Comparison of ENCODE assay signal across 9 cellular contexts in genomic region chr11:65833297-65834030, GRCh38. TPM values are rescaled to one million over a fixed set of nuclear protein-coding genes. Genes with fewer than 3 reads are reported as not detected.
DNase-seq lines count a peak whose midpoint lies in the region; ATAC-seq and TF ChIP-seq lines count a peak whose summit lies in the region.
"Had no signal": no experiment of that assay in that cellular context is flagged by ENCODE, and none has a peak within 500 bp of the region (broad histone marks: within the 10 kb centered on the region; RNA-seq: fewer than 3 reads in every experiment).

TSS of gene SNX32 (plus strand) at chr11:65833963. CDS start at chr11:65834066, 103 bp downstream.

- DNase-seq in A673 (ENCODE audit: low spot score) (peak; percentile 98), NCI-H524 treated with DMSO at 0.1 percent for 48 hours (lab: John Stamatoyannopoulos, UW) (peak; percentile 45), endodermal cell (peak; percentile 98), mesenchymal stem cell (peak; percentile 93)
- DNase-seq in activated CD8-positive, alpha-beta memory T cell treated with anti-CD3 and anti-CD28 coated beads for 1 hour (ENCODE audit: extremely low read depth in 1 of 2, low read depth in 1 of 2), result peak; percentile 82 to 90
- peak; percentile 92 to 95 (median 94) for DNase-seq in stimulated activated CD4-positive, alpha-beta T cell treated with anti-CD3 and anti-CD28 coated beads, TNF-alpha, amount 100 ng/mL, for 48 hours (ENCODE audit: low read depth in 3 of 3)

- H3K79me1 ChIP-seq in mesenchymal stem cell (replicated peaks; ENCODE audit: low read length, poor library complexity, severe bottlenecking), result no peaks in the 10 kb centered on the region

- H3K9me3 Mint-ChIP-seq in endodermal cell, result peaks cover 5% of the 10 kb centered on the region

- H3K4me3 ChIP-seq in A673 (ENCODE audit: low read depth, low read length, poor library complexity, severe bottlenecking) (peak within 1 kb of the TSS; percentile 54), endodermal cell (ENCODE audit: low read length) (peak within 1 kb of the TSS; percentile 79), mesenchymal stem cell (ENCODE audit: insufficient read depth in 1 of 2, low read depth in 1 of 2, low read length in 2 of 2) (peak within 1 kb of the TSS; percentile 50 to 84)
- H3K4me3 ChIP-seq: A549 had no signal

- H3K4me2 ChIP-seq in mesenchymal stem cell (ENCODE audit: low read length, poor library complexity, severe bottlenecking), result peak within 1 kb of the TSS; percentile 64
- H3K4me2 ChIP-seq: A549 had no signal

- no peak within 1 kb of the TSS for H3K27ac Mint-ChIP-seq in endodermal cell

- CTCF ChIA-PET in A673 (lab: Charles Lee), result interaction anchor here (0.5 to 0.8 kb wide), 2 partner anchors 26 to 504 kb away, joined by 3 read pairs; no protein-coding TSS in a partner anchor

- no TSS peak for BruUV-seq in A673 (replicated peaks; lab: Mats Ljungman, UMichigan)

- peak; percentile 93 for ATAC-seq in GM18907 (IDR thresholded peaks at IDR 0.05; ENCODE audit: unreplicated experiment)
- ATAC-seq in HG03280 (IDR thresholded peaks at IDR 0.05; ENCODE audit: unreplicated experiment), result peak; percentile 91

- peak within 1 kb of the TSS; percentile 0 to 18 for H2BK12ac ChIP-seq in mesenchymal stem cell (ENCODE audit: low read length in 2 of 2)

- H2BK15ac ChIP-seq in mesenchymal stem cell (ENCODE audit: low read depth, poor library complexity, severe bottlenecking), result peak within 1 kb of the TSS; percentile 84

- POLR2A ChIA-PET in A673 (lab: Charles Lee; ENCODE audit: low non-redundant PET), result interaction anchor here (0.7 kb wide), 1 partner anchor 38 kb away, joined by 3 read pairs; no protein-coding TSS in a partner anchor

- H3K9ac ChIP-seq in endodermal cell (ENCODE audit: extremely low read depth, low read length, poor library complexity, severe bottlenecking) (peak within 1 kb of the TSS; percentile 60), mesenchymal stem cell (ENCODE audit: low read length) (peak within 1 kb of the TSS; percentile 83)

- H3K4ac ChIP-seq in mesenchymal stem cell (ENCODE audit: low read depth in 1 of 2, low read length in 2 of 2), result peak within 1 kb of the TSS in 1 of 2 experiments; percentile 57

- H2BK120ac ChIP-seq in mesenchymal stem cell (ENCODE audit: low read depth, low read length), result peak within 1 kb of the TSS; percentile 22

- peaks cover 24% of the 10 kb centered on the region for H3K27me3 Mint-ChIP-seq in endodermal cell (ENCODE audit: insufficient read depth)

- H3K36me3 ChIP-seq in A673 (ENCODE audit: insufficient read depth, low read length, poor library complexity, severe bottlenecking), result no peaks in the 10 kb centered on the region
- H3K36me3 ChIP-seq in endodermal cell (ENCODE audit: control insufficient read depth, insufficient read depth, low read length), result no peaks in the 10 kb centered on the region
- no peaks in the 10 kb centered on the region for H3K36me3 ChIP-seq in mesenchymal stem cell (ENCODE audit: control insufficient read depth in 1 of 2, insufficient read depth in 2 of 2, low read depth in 1 of 2, low read length in 2 of 2)

- no peak within 1 kb of the TSS for H3K23ac ChIP-seq in mesenchymal stem cell (ENCODE audit: low read length in 2 of 2)

- WGBS in endodermal cell (ENCODE audit: insufficient coverage in 1 of 2, insufficient read length in 1 of 2), 2 experiments, result 1 to 2% methylated on average over 18 to 63 of the region's 63 CpGs
- 6% methylated on average over 55 of the region's 63 CpGs for WGBS in mesenchymal stem cell

- intact Hi-C loops in A673 (cut with micrococcal nuclease; ENCODE audit: unreplicated experiment), result no loop called here

- H3K36me3 Mint-ChIP-seq in endodermal cell (ENCODE audit: low read depth), result no peaks in the 10 kb centered on the region

- H3K4me1 Mint-ChIP-seq in endodermal cell, result peaks cover 4% of the 10 kb centered on the region

- peak within 1 kb of the TSS; percentile 91 for H4K91ac ChIP-seq in mesenchymal stem cell (ENCODE audit: low read length)

- H3K4me1 ChIP-seq in A673 (ENCODE audit: insufficient read depth, low read length, poor library complexity, severe bottlenecking) (no peaks in the 10 kb centered on the region), endodermal cell (ENCODE audit: control insufficient read depth, insufficient read depth, low read length) (no peaks in the 10 kb centered on the region), mesenchymal stem cell (ENCODE audit: control insufficient read depth, insufficient read depth, low read depth, low read length) (peaks cover 16% of the 10 kb centered on the region)
- H3K4me1 ChIP-seq: A549 had no signal

- H2BK5ac ChIP-seq in mesenchymal stem cell (ENCODE audit: low read depth, low read length, poor library complexity, severe bottlenecking), result no peak within 1 kb of the TSS

- TF ChIP-seq CTCF in A673 (conservative IDR thresholded peaks at IDR 0.05; ENCODE audit: low read depth, low read length) (no peak), endodermal cell (conservative IDR thresholded peaks at IDR 0.05) (no peak)

- H4K8ac ChIP-seq in mesenchymal stem cell (ENCODE audit: low read length), result peak within 1 kb of the TSS; percentile 96

- no peak within 1 kb of the TSS for H2AK5ac ChIP-seq in mesenchymal stem cell (ENCODE audit: low read length, severe bottlenecking)

- H3K4me3 Mint-ChIP-seq in endodermal cell, result no peak within 1 kb of the TSS

- peak within 1 kb of the TSS in 1 of 2 experiments; percentile 93 for H3K14ac ChIP-seq in mesenchymal stem cell (ENCODE audit: low read length in 2 of 2)

- H2AFZ ChIP-seq in mesenchymal stem cell (ENCODE audit: low read depth, low read length), result peak within 1 kb of the TSS; percentile 48

- H3K9me3 ChIP-seq in A673 (ENCODE audit: low read depth, low read length, poor library complexity, severe bottlenecking) (no peaks in the 10 kb centered on the region), endodermal cell (ENCODE audit: control insufficient read depth, low read length) (no peaks in the 10 kb centered on the region), mesenchymal stem cell (ENCODE audit: control insufficient read depth, low read length) (no peaks in the 10 kb centered on the region)

- H3K27ac ChIP-seq in A673 (ENCODE audit: low read depth, low read length, poor library complexity, severe bottlenecking) (peak within 1 kb of the TSS; percentile 80), endodermal cell (ENCODE audit: low read depth, low read length) (peak within 1 kb of the TSS; percentile 26), mesenchymal stem cell (ENCODE audit: low read length, poor library complexity, severe bottlenecking) (no peak within 1 kb of the TSS)
- H3K27ac ChIP-seq: A549 had no signal

- H3K27me3 ChIP-seq in A673 (replicated peaks; ENCODE audit: insufficient read depth, low read depth, low read length, poor library complexity) (no peaks in the 10 kb centered on the region), endodermal cell (ENCODE audit: control insufficient read depth, insufficient read depth, low read length, poor library complexity, severe bottlenecking) (peaks cover 11% of the 10 kb centered on the region), mesenchymal stem cell (ENCODE audit: control insufficient read depth in 1 of 2, insufficient read depth in 1 of 2, low read length in 2 of 2) (peaks cover 25 to 41% of the 10 kb centered on the region in 2 experiments)

- H3K18ac ChIP-seq in mesenchymal stem cell (ENCODE audit: low read depth in 1 of 2, low read length in 2 of 2), result peak within 1 kb of the TSS; percentile 72 to 87

RNA-seq across cellular contexts. Expression of gene SNX32, which starts in this region (rescaled TPM):
- total RNA-seq in A673 (2021), result 2.0 and 2.1 TPM in 2 replicates
- total RNA-seq in endodermal cell, result 1 to 10 TPM; 1.5 to 4.3 TPM
- polyA plus RNA-seq in endodermal cell (2013, experiment 1 of 2), result 3.7 TPM
- 1.9 TPM for polyA plus RNA-seq in endodermal cell (2013, experiment 2 of 2)
- 0.66 TPM for polyA plus RNA-seq in mesenchymal stem cell (2013, experiment 1 of 2)
- polyA plus RNA-seq in mesenchymal stem cell (2013, experiment 2 of 2), result 0.48 TPM

Comparison
In these comparisons a context has a peak if more than half of its experiments do, and no peak if none do; other contexts are left out.
1. DNase-seq: peak in every context shown above with its lines; median percentile 98 in A673; 98 in endodermal cell; 94 in stimulated activated CD4-positive, alpha-beta T cell treated with anti-CD3 and anti-CD28 coated beads, TNF-alpha, amount 100 ng/mL, for 48 hours; 93 in mesenchymal stem cell; 86 in activated CD8-positive, alpha-beta memory T cell treated with anti-CD3 and anti-CD28 coated beads for 1 hour; 45 in NCI-H524 treated with DMSO at 0.1 percent for 48 hours.